ENCODE assay signal across 1 cellular context in genomic region chr17:37643118-37643766, GRCh38.
TF ChIP-seq lines count a peak whose summit lies in the region.

DDX52 (minus strand) TSS chr17:37643446; CDS start chr17:37643420, 26 bp downstream.

TF ChIP-seq in HepG2, 621 proteins besides CTCF, POLR2A, EP300 and RAD21 (continued from another document and continues in another):
- no peak for TF ChIP-seq ELK4 (CRISPR knock-in tag; IDR thresholded peaks at IDR 0.05; ENCODE audit: borderline replicate concordance)
- TF ChIP-seq, protein P1, sequence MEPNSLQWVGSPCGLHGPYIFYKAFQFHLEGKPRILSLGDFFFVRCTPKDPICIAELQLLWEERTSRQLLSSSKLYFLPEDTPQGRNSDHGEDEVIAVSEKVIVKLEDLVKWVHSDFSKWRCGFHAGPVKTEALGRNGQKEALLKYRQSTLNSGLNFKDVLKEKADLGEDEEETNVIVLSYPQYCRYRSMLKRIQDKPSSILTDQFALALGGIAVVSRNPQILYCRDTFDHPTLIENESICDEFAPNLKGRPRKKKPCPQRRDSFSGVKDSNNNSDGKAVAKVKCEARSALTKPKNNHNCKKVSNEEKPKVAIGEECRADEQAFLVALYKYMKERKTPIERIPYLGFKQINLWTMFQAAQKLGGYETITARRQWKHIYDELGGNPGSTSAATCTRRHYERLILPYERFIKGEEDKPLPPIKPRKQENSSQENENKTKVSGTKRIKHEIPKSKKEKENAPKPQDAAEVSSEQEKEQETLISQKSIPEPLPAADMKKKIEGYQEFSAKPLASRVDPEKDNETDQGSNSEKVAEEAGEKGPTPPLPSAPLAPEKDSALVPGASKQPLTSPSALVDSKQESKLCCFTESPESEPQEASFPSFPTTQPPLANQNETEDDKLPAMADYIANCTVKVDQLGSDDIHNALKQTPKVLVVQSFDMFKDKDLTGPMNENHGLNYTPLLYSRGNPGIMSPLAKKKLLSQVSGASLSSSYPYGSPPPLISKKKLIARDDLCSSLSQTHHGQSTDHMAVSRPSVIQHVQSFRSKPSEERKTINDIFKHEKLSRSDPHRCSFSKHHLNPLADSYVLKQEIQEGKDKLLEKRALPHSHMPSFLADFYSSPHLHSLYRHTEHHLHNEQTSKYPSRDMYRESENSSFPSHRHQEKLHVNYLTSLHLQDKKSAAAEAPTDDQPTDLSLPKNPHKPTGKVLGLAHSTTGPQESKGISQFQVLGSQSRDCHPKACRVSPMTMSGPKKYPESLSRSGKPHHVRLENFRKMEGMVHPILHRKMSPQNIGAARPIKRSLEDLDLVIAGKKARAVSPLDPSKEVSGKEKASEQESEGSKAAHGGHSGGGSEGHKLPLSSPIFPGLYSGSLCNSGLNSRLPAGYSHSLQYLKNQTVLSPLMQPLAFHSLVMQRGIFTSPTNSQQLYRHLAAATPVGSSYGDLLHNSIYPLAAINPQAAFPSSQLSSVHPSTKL (CRISPR knock-in tag; IDR thresholded peaks at IDR 0.05): peak; percentile 37; the same call in 1 of the 2 replicates
- no peak for TF ChIP-seq SMAD9 (CRISPR knock-in tag; IDR thresholded peaks at IDR 0.05)
- TF ChIP-seq ZFAT (CRISPR knock-in tag; conservative IDR thresholded peaks at IDR 0.05): no peak; the same call in 1 of the 2 replicates
- TF ChIP-seq DR1 (CRISPR knock-in tag; IDR thresholded peaks at IDR 0.05): no peak; the same call in 1 of the 2 replicates
- TF ChIP-seq SIX4 (CRISPR knock-in tag; IDR thresholded peaks at IDR 0.05): no peak
- TF ChIP-seq PCBP1 (IDR thresholded peaks at IDR 0.05; ENCODE audit: borderline replicate concordance, low read depth, low read length): no peak
- TF ChIP-seq ZNF652 (CRISPR knock-in tag; IDR thresholded peaks at IDR 0.05; ENCODE audit: borderline replicate concordance, low read depth): no peak; the same call in 1 of the 2 replicates
- TF ChIP-seq HOXA9 (CRISPR knock-in tag; IDR thresholded peaks at IDR 0.05; ENCODE audit: borderline replicate concordance): no peak
- no peak for TF ChIP-seq ZNF30 (CRISPR knock-in tag; IDR thresholded peaks at IDR 0.05)
- TF ChIP-seq ZNF777 (CRISPR knock-in tag; IDR thresholded peaks at IDR 0.05): peak; percentile 61; the same call in 1 of the 2 replicates
- no peak for TF ChIP-seq ATM (IDR thresholded peaks at IDR 0.05; ENCODE audit: borderline replicate concordance)
- TF ChIP-seq ZFP62 (CRISPR knock-in tag; IDR thresholded peaks at IDR 0.05): no peak
- TF ChIP-seq, protein P2, sequence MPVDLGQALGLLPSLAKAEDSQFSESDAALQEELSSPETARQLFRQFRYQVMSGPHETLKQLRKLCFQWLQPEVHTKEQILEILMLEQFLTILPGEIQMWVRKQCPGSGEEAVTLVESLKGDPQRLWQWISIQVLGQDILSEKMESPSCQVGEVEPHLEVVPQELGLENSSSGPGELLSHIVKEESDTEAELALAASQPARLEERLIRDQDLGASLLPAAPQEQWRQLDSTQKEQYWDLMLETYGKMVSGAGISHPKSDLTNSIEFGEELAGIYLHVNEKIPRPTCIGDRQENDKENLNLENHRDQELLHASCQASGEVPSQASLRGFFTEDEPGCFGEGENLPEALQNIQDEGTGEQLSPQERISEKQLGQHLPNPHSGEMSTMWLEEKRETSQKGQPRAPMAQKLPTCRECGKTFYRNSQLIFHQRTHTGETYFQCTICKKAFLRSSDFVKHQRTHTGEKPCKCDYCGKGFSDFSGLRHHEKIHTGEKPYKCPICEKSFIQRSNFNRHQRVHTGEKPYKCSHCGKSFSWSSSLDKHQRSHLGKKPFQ (CRISPR knock-in tag; IDR thresholded peaks at IDR 0.05; ENCODE audit: insufficient replicate concordance): no peak
- TF ChIP-seq SAP130 (CRISPR knock-in tag; IDR thresholded peaks at IDR 0.05; ENCODE audit: low read depth): peak; percentile 75; the same call in 1 of the 2 replicates
- no peak for TF ChIP-seq ZNF639 (CRISPR knock-in tag; conservative IDR thresholded peaks at IDR 0.05)
- no peak for TF ChIP-seq FIP1L1 (IDR thresholded peaks at IDR 0.05; ENCODE audit: borderline replicate concordance, insufficient read depth, low read depth, low read length)
- 0 out of 2 replicates have a peak, but pooled peaks have one; percentile 43 for TF ChIP-seq ZNF563 (CRISPR knock-in tag; IDR thresholded peaks at IDR 0.05)
- TF ChIP-seq SIX1 (CRISPR knock-in tag; IDR thresholded peaks at IDR 0.05; ENCODE audit: borderline replicate concordance): no peak
- TF ChIP-seq ZNF614 (CRISPR knock-in tag; IDR thresholded peaks at IDR 0.05; ENCODE audit: borderline replicate concordance): peak; percentile 42; the same call in 1 of the 2 replicates
- TF ChIP-seq PAX8 (CRISPR knock-in tag; IDR thresholded peaks at IDR 0.05; ENCODE audit: borderline replicate concordance): no peak
- no peak for TF ChIP-seq ZNF572 (CRISPR knock-in tag; IDR thresholded peaks at IDR 0.05)
- TF ChIP-seq, protein P3, sequence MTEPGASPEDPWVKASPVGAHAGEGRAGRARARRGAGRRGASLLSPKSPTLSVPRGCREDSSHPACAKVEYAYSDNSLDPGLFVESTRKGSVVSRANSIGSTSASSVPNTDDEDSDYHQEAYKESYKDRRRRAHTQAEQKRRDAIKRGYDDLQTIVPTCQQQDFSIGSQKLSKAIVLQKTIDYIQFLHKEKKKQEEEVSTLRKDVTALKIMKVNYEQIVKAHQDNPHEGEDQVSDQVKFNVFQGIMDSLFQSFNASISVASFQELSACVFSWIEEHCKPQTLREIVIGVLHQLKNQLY (CRISPR knock-in tag; IDR thresholded peaks at IDR 0.05): no peak
- no peak; the same call in 1 of the 2 replicates for TF ChIP-seq RCOR2 (CRISPR knock-in tag; IDR thresholded peaks at IDR 0.05)
- TF ChIP-seq HDAC6 (IDR thresholded peaks at IDR 0.05; ENCODE audit: low read depth, low read length): no peak
- peak; percentile 67; the same call in 1 of the 2 replicates for TF ChIP-seq ZNF598 (CRISPR knock-in tag; IDR thresholded peaks at IDR 0.05; ENCODE audit: borderline replicate concordance)
- TF ChIP-seq DMAP1 (CRISPR knock-in tag; IDR thresholded peaks at IDR 0.05): peak; percentile 67
- TF ChIP-seq ZKSCAN1 (IDR thresholded peaks at IDR 0.05; ENCODE audit: low read length): no peak
- TF ChIP-seq ZNF704 (CRISPR knock-in tag; IDR thresholded peaks at IDR 0.05; ENCODE audit: borderline replicate concordance): 0 out of 2 replicates have a peak, but pooled peaks have one; percentile 69
- TF ChIP-seq, protein P4, sequence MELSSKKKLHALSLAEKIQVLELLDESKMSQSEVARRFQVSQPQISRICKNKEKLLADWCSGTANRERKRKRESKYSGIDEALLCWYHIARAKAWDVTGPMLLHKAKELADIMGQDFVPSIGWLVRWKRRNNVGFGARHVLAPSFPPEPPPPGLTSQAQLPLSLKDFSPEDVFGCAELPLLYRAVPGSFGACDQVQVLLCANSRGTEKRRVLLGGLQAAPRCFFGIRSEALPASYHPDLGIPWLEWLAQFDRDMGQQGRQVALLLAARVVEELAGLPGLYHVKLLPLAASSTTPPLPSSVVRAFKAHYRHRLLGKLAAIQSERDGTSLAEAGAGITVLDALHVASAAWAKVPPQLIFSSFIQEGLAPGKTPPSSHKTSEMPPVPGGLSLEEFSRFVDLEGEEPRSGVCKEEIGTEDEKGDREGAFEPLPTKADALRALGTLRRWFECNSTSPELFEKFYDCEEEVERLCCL (CRISPR knock-in tag; IDR thresholded peaks at IDR 0.05; ENCODE audit: borderline replicate concordance): no peak
- TF ChIP-seq ZNF564 (CRISPR knock-in tag; IDR thresholded peaks at IDR 0.05): no peak
- TF ChIP-seq, protein P5, sequence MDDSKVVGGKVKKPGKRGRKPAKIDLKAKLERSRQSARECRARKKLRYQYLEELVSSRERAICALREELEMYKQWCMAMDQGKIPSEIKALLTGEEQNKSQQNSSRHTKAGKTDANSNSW (CRISPR knock-in tag; IDR thresholded peaks at IDR 0.05; ENCODE audit: borderline replicate concordance): no peak
- no peak for TF ChIP-seq THYN1 (CRISPR knock-in tag; IDR thresholded peaks at IDR 0.05; ENCODE audit: borderline replicate concordance, low read depth)
- TF ChIP-seq WIZ (CRISPR knock-in tag; IDR thresholded peaks at IDR 0.05): no peak
- no peak for TF ChIP-seq SMAD1 (CRISPR knock-in tag; IDR thresholded peaks at IDR 0.05; ENCODE audit: borderline replicate concordance, low read depth)
- TF ChIP-seq ZNF775 (CRISPR knock-in tag; IDR thresholded peaks at IDR 0.05; ENCODE audit: borderline replicate concordance): no peak
- TF ChIP-seq ZNF318 (CRISPR knock-in tag; IDR thresholded peaks at IDR 0.05): no peak
- peak; percentile 74 for TF ChIP-seq TAF1 (CRISPR knock-in tag; IDR thresholded peaks at IDR 0.05)
- TF ChIP-seq MYPOP (CRISPR knock-in tag; IDR thresholded peaks at IDR 0.05): peak; percentile 38; the same call in 1 of the 2 replicates
- no peak for TF ChIP-seq ZNF761 (CRISPR knock-in tag; conservative IDR thresholded peaks at IDR 0.05)
- TF ChIP-seq ATAD3A (CRISPR knock-in tag; IDR thresholded peaks at IDR 0.05): no peak
